ENCODE assay signal across 9 cellular contexts in genomic region chr2:205563646-205564045, GRCh38.
DNase-seq lines count a peak whose midpoint lies in the region; ATAC-seq and TF ChIP-seq lines count a peak whose summit lies in the region.
"Had no signal": no experiment of that assay in that cellular context is flagged by ENCODE, and none has a peak within 500 bp of the region (broad histone marks: within the 10 kb centered on the region; RNA-seq: fewer than 3 reads in every experiment).

No MANE protein-coding gene starts in this region.

- DNase-seq in GM10248 (ENCODE audit: extremely low spot score) (no peak), chondrocyte (ENCODE audit: low spot score) (no peak), occipital lobe (lab: John Stamatoyannopoulos, UW) (no peak)
- peak in 1 of 9 donors; percentile 25 for DNase-seq in naive thymus-derived CD4-positive, alpha-beta T cell
- DNase-seq: islet precursor cell, NCI-H2171 treated with DMSO at 0.1 percent for 48 hours had no signal

- H3K4me1 ChIP-seq in naive thymus-derived CD4-positive, alpha-beta T cell (ENCODE audit: control insufficient read depth in 2 of 2, insufficient read depth in 2 of 2, low read length in 2 of 2) = no peaks in the 10 kb centered on the region

- H3K27ac Mint-ChIP-seq in chondrocyte (ENCODE audit: unreplicated experiment) = no peak overlapping the region
- no peak overlapping the region for H3K27ac Mint-ChIP-seq in naive thymus-derived CD4-positive, alpha-beta T cell

- ATAC-seq in naive thymus-derived CD4-positive, alpha-beta T cell = peak; percentile 47
- ATAC-seq in GM18520 (IDR thresholded peaks at IDR 0.05; ENCODE audit: unreplicated experiment) (no peak), HG03025 (IDR thresholded peaks at IDR 0.05; ENCODE audit: low FRiP score, unreplicated experiment) (no peak)

- CTCF ChIA-PET in GM10248 (lab: Yijun Ruan, JAX) = no interaction called here
- CTCF ChIA-PET in naive thymus-derived CD4-positive, alpha-beta T cell (lab: Charles Lee) = no interaction called here

- intact Hi-C loops in naive thymus-derived CD4-positive, alpha-beta T cell (cut with micrococcal nuclease) = no loop called here

- H3K4me3 ChIP-seq in naive thymus-derived CD4-positive, alpha-beta T cell (ENCODE audit: low read length) = no peak overlapping the region

- no peaks in the 10 kb centered on the region for H3K27me3 Mint-ChIP-seq in chondrocyte (ENCODE audit: low read depth)
- peaks cover 0 to 13% (median 0%) of the 10 kb centered on the region in 5 donors for H3K27me3 Mint-ChIP-seq in naive thymus-derived CD4-positive, alpha-beta T cell

- H3K9me3 Mint-ChIP-seq in chondrocyte (ENCODE audit: low read depth) = no peaks in the 10 kb centered on the region
- no peaks in the 10 kb centered on the region for H3K9me3 Mint-ChIP-seq in naive thymus-derived CD4-positive, alpha-beta T cell

- no peaks in the 10 kb centered on the region for H3K36me3 ChIP-seq in naive thymus-derived CD4-positive, alpha-beta T cell (ENCODE audit: control insufficient read depth in 2 of 3, insufficient read depth in 3 of 3, low read length in 3 of 3)

- no peak overlapping the region for H3K27ac ChIP-seq in naive thymus-derived CD4-positive, alpha-beta T cell (ENCODE audit: low read depth, low read length)

- H3K27me3 ChIP-seq in naive thymus-derived CD4-positive, alpha-beta T cell (ENCODE audit: control insufficient read depth in 2 of 2, insufficient read depth in 2 of 2, low read length in 2 of 2) = no peaks in the 10 kb centered on the region

- peaks cover 19% of the 10 kb centered on the region for H3K4me1 Mint-ChIP-seq in chondrocyte (ENCODE audit: low read depth)
- H3K4me1 Mint-ChIP-seq in naive thymus-derived CD4-positive, alpha-beta T cell = no peaks in the 10 kb centered on the region

- peak; percentile 28 for TF ChIP-seq CTCF in GM10248 (IDR thresholded peaks at IDR 0.05; ENCODE audit: control extremely low read depth, extremely low read depth, low read depth, missing control alignments)
- peak; percentile 43; the same call in 1 of the 2 replicates for TF ChIP-seq CTCF in LNCAP (IDR thresholded peaks at IDR 0.05)
- peak; percentile 65 for TF ChIP-seq CTCF in chondrocyte (IDR thresholded peaks at IDR 0.05)

- no peaks in the 10 kb centered on the region for H3K9me3 ChIP-seq in naive thymus-derived CD4-positive, alpha-beta T cell (ENCODE audit: control insufficient read depth in 2 of 3, low read length in 3 of 3)

- POLR2A ChIA-PET in GM10248 (lab: Yijun Ruan, JAX) = no interaction called here
- POLR2A ChIA-PET in naive thymus-derived CD4-positive, alpha-beta T cell (lab: Charles Lee) = interaction anchor here (0.6 kb wide), 1 partner anchor 668 kb away, joined by 4 read pairs; no protein-coding TSS in a partner anchor

- H3K4me3 Mint-ChIP-seq in chondrocyte (ENCODE audit: unreplicated experiment) = no peak overlapping the region
- no peak overlapping the region for H3K4me3 Mint-ChIP-seq in naive thymus-derived CD4-positive, alpha-beta T cell

- H3K36me3 Mint-ChIP-seq in chondrocyte (ENCODE audit: low read depth) = peaks cover 2% of the 10 kb centered on the region
- no peaks in the 10 kb centered on the region for H3K36me3 Mint-ChIP-seq in naive thymus-derived CD4-positive, alpha-beta T cell
